ENCODE assay signal across 12 cellular contexts in genomic region chr11:45021692-45022130, GRCh38.
A peak's percentile ranks its signal among the peaks of the same experiment; 100 is the strongest.
DNase-seq lines count a peak whose midpoint lies in the region; ATAC-seq and TF ChIP-seq lines count a peak whose summit lies in the region.
"Had no signal": no experiment of that assay in that cellular context is flagged by ENCODE, and none has a peak within 500 bp of the region (broad histone marks: within the 10 kb centered on the region; RNA-seq: fewer than 3 reads in every experiment).

No MANE protein-coding gene starts in this region.

- H3K27me3 ChIP-seq in upper lobe of right lung, result no peaks in the 10 kb centered on the region

- DNase-seq in NCI-H82 (lab: John Stamatoyannopoulos, UW) (peak; percentile 40), NCI-H82 treated with DMSO at 0.1 percent for 48 hours (lab: John Stamatoyannopoulos, UW; ENCODE audit: unreplicated experiment) (no peak), cardiac fibroblast (ENCODE audit: low read depth in 2 of 2) (peak; percentile 58 to 88), left lobe of liver (ENCODE audit: low spot score) (no peak), upper lobe of right lung (peak; percentile 76)
- no peak for DNase-seq in stimulated activated CD4-positive, alpha-beta T cell treated with anti-CD3 and anti-CD28 coated beads, Interleukin-4, amount 100 ng/mL, for 4 hours
- no peak for DNase-seq in activated effector memory CD4-positive, alpha-beta T cell treated with anti-CD3 and anti-CD28 coated beads, Interleukin-2, amount 50 U/mL, for 16 hours
- DNase-seq: activated CD4-positive, alpha-beta memory T cell treated with anti-CD3 and anti-CD28 coated beads for 36 hours; foreskin keratinocyte; KG1 had no signal

- intact Hi-C loops in upper lobe of right lung (cut with DNase I), result no loop called here

- no peak overlapping the region for H3K4me3 ChIP-seq in cardiac fibroblast (replicated peaks in 1 of 2; ENCODE audit: low read depth in 2 of 2, low read length in 2 of 2)
- no peak overlapping the region for H3K4me3 ChIP-seq in upper lobe of right lung

- peak; percentile 35 for ATAC-seq in left lobe of liver
- ATAC-seq in upper lobe of right lung, result peak; percentile 66
- no peak for ATAC-seq in HG03045 (IDR thresholded peaks at IDR 0.05; ENCODE audit: unreplicated experiment)
- ATAC-seq: foreskin keratinocyte had no signal

- H3K36me3 ChIP-seq in upper lobe of right lung, result no peaks in the 10 kb centered on the region

- H3K9me3 ChIP-seq in upper lobe of right lung, result no peaks in the 10 kb centered on the region

- H3K27ac ChIP-seq in upper lobe of right lung, result peak overlapping the region; percentile 61
- H3K27ac ChIP-seq: C4-2B, foreskin keratinocyte had no signal

- peaks cover 20% of the 10 kb centered on the region for H3K4me1 ChIP-seq in upper lobe of right lung
- H3K4me1 ChIP-seq: foreskin keratinocyte had no signal

- TF ChIP-seq CTCF in cardiac fibroblast (IDR thresholded peaks at IDR 0.05; ENCODE audit: low read depth, low read length), result no peak
- no peak for TF ChIP-seq CTCF in upper lobe of right lung (IDR thresholded peaks at IDR 0.05)

Comparison
In these comparisons a context has a peak if more than half of its experiments do, and no peak if none do; other contexts are left out.
1. DNase-seq: peak in NCI-H82 (single experiment), cardiac fibroblast (2 of 2) and upper lobe of right lung (single experiment); none in NCI-H82 treated with DMSO at 0.1 percent for 48 hours (single experiment), left lobe of liver (single experiment), stimulated activated CD4-positive, alpha-beta T cell treated with anti-CD3 and anti-CD28 coated beads, Interleukin-4, amount 100 ng/mL, for 4 hours (0 of 2) and activated effector memory CD4-positive, alpha-beta T cell treated with anti-CD3 and anti-CD28 coated beads, Interleukin-2, amount 50 U/mL, for 16 hours (single experiment).